ENCODE assay signal across 36 cellular contexts in the genomic region with DNA sequence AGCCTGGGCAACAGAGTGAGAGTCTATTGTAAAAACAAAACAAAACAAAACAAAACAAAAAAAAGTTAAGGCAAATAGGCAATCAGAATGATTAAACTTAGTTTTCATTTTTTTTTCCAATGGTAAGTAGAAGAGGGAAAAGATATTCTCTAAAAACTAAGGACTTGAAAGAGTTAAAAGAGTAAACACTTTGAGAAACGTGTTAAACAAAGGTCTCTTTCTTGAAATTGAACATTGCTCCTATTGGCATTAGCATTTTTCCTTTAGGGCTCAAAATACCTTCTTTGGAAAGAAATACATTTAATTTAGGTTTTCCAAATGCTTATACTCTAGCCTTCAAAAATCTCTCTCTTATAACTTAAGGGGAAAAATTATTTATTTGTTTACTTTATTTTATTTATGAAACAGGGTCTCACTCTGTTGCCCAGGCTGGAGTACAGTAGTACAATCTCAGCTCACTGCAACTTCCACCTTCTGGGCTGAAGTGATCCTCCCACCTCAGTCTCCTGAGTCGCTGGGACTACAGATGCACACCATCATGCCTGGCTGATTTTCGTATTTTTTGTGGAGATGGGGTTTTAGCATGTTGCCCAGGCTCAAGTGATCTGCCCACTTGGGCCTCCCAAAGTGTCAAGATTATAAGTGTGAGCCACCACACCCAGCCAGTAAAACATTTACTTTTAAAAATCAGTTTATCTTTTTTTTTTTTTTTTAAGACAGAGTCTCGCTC.
"Had no signal": no experiment of that assay in that cellular context is flagged by ENCODE, and none has a peak within 500 bp of the region (broad histone marks: within the 10 kb centered on the region; RNA-seq: fewer than 3 reads in every experiment).

No MANE protein-coding gene starts in this region.

- H3K4me3 Mint-ChIP-seq: activated B cell treated with CpG ODN at 0.5 μM for 24 hours; activated CD4-positive, alpha-beta memory T cell treated with anti-CD3 and anti-CD28 coated beads for 36 hours; activated CD4-positive, alpha-beta T cell treated with anti-CD3 and anti-CD28 coated beads, Interleukin-2, amount 10 ng/mL, durations not matched to agents 24 days and 14 days; activated CD8-positive, alpha-beta T cell treated with anti-CD3 and anti-CD28 coated beads for 36 hours; activated naive CD4-positive, alpha-beta T cell treated with anti-CD3 and anti-CD28 coated beads for 36 hours; activated naive CD8-positive, alpha-beta T cell treated with anti-CD3 and anti-CD28 coated beads for 36 hours; activated T-cell treated with anti-CD3 and anti-CD28 coated beads, Interleukin-2, amount 50 U/mL, for 4 hours; activated T-cell treated with anti-CD3 and anti-CD28 coated beads, Interleukin-2, amount 50 U/mL, for 72 hours; activated T-helper 1 cell treated with anti-CD3 and anti-CD28 coated beads, Interleukin-12 subunit alpha, Interleukin-12 subunit beta, Interleukin-2, Interleukin-4 antibody, amounts not matched to agents 30 ng/mL and 10 ng/mL and 1 ng/mL, durations not matched to agents 14 hours and 24 hours and 36 hours; activated T-helper 17 cell treated with anti-CD3 and anti-CD28 coated beads, Interleukin-2, amount 50 U/mL, for 72 hours; T-cell; T-helper 2 cell treated with Interferon-gamma antibody and Interleukin-4, amounts not matched to agents 5 μg/mL and 100 μg/mL, for 36 hours had no signal

- H3K4me1 Mint-ChIP-seq: activated B cell treated with CpG ODN at 0.5 μM for 24 hours; activated naive CD8-positive, alpha-beta T cell treated with anti-CD3 and anti-CD28 coated beads for 36 hours; activated T-helper 17 cell treated with anti-CD3 and anti-CD28 coated beads, Interleukin-2, amount 50 U/mL, for 72 hours; T-cell had no signal

- DNase-seq: activated B cell treated with CpG ODN at 0.5 μM for 24 hours; activated CD4-positive, alpha-beta memory T cell treated with anti-CD3 and anti-CD28 coated beads for 36 hours; activated CD4-positive, alpha-beta T cell treated with anti-CD3 and anti-CD28 coated beads for 4 hours; activated CD4-positive, alpha-beta T cell treated with anti-CD3 and anti-CD28 coated beads, Interleukin-2, amount 10 ng/mL, durations not matched to agents 24 days and 14 days; activated CD4-positive, alpha-beta T cell treated with anti-CD3 and anti-CD28 coated beads, Interleukin-2, amount 50 U/mL, for 1 hour; activated CD4-positive, alpha-beta T cell treated with anti-CD3 and anti-CD28 coated beads, Interleukin-2, amount 50 U/mL, for 4 hours; activated CD4-positive, CD25-positive, alpha-beta regulatory T cell treated with anti-CD3 and anti-CD28 coated beads, Interleukin-2, amount 50 U/mL, for 72 hours; activated CD8-positive, alpha-beta memory T cell treated with anti-CD3 and anti-CD28 coated beads, Interleukin-2, amount 50 U/mL, for 4 hours; activated CD8-positive, alpha-beta T cell treated with anti-CD3 and anti-CD28 coated beads for 36 hours; activated effector memory CD4-positive, alpha-beta T cell treated with anti-CD3 and anti-CD28 coated beads, Interleukin-2, amount 50 U/mL, for 16 hours; activated gamma-delta T cell treated with Interleukin-2 at 50 U/mL for 16 hours; activated naive CD4-positive, alpha-beta T cell; activated naive CD4-positive, alpha-beta T cell treated with anti-CD3 and anti-CD28 coated beads for 36 hours; activated naive CD4-positive, alpha-beta T cell treated with anti-CD3 and anti-CD28 coated beads, Interleukin-2, amount 50 U/mL, for 16 hours; activated naive CD8-positive, alpha-beta T cell treated with anti-CD3 and anti-CD28 coated beads for 36 hours; activated T-cell treated with anti-CD3 and anti-CD28 coated beads for 4 hours; activated T-cell treated with anti-CD3 and anti-CD28 coated beads, Interleukin-2, amount 50 U/mL, for 1 hour; activated T-cell treated with anti-CD3 and anti-CD28 coated beads, Interleukin-2, amount 50 U/mL, for 4 hours; activated T-cell treated with anti-CD3 and anti-CD28 coated beads, Interleukin-2, amount 50 U/mL, for 72 hours; adrenal gland; amniotic stem cell; aorta; body of pancreas; brain microvascular endothelial cell; central memory CD4-positive, alpha-beta T cell; T-cell; T-helper 2 cell; T-helper 9 cell had no signal

- ATAC-seq: activated CD8-positive, alpha-beta T cell treated with anti-CD3 and anti-CD28 coated beads for 36 hours; activated naive CD4-positive, alpha-beta T cell treated with anti-CD3 and anti-CD28 coated beads, Interleukin-2, amount 50 U/mL, for 72 hours; activated T-cell treated with anti-CD3 and anti-CD28 coated beads, Interleukin-2, amount 50 U/mL, for 4 hours; activated T-cell treated with anti-CD3 and anti-CD28 coated beads, Interleukin-2, amount 50 U/mL, for 72 hours; activated T-helper 17 cell treated with anti-CD3 and anti-CD28 coated beads, Interleukin-2, amount 50 U/mL, for 72 hours; body of pancreas; T-cell had no signal

- H3K36me3 Mint-ChIP-seq: activated naive CD4-positive, alpha-beta T cell treated with anti-CD3 and anti-CD28 coated beads, Interleukin-2, amount 50 U/mL, for 72 hours had no signal

- H3K27ac Mint-ChIP-seq: activated B cell treated with CpG ODN at 0.5 μM for 24 hours; activated CD4-positive, alpha-beta memory T cell treated with anti-CD3 and anti-CD28 coated beads for 36 hours; activated CD4-positive, alpha-beta T cell treated with anti-CD3 and anti-CD28 coated beads, Interleukin-2, amount 10 ng/mL, durations not matched to agents 24 days and 14 days; activated CD8-positive, alpha-beta T cell treated with anti-CD3 and anti-CD28 coated beads for 36 hours; activated naive CD4-positive, alpha-beta T cell treated with anti-CD3 and anti-CD28 coated beads for 36 hours; activated naive CD4-positive, alpha-beta T cell treated with anti-CD3 and anti-CD28 coated beads, Interleukin-2, amount 50 U/mL, for 72 hours; activated naive CD8-positive, alpha-beta T cell treated with anti-CD3 and anti-CD28 coated beads for 36 hours; activated T-cell treated with anti-CD3 and anti-CD28 coated beads, Interleukin-2, amount 50 U/mL, for 72 hours; activated T-helper 1 cell treated with anti-CD3 and anti-CD28 coated beads, Interleukin-12 subunit alpha, Interleukin-12 subunit beta, Interleukin-2, Interleukin-4 antibody, amounts not matched to agents 30 ng/mL and 10 ng/mL and 1 ng/mL, durations not matched to agents 14 hours and 24 hours and 36 hours; activated T-helper 17 cell treated with anti-CD3 and anti-CD28 coated beads, Interleukin-2, amount 50 U/mL, for 72 hours; T-cell; T-helper 2 cell treated with Interferon-gamma antibody and Interleukin-4, amounts not matched to agents 5 μg/mL and 100 μg/mL, for 36 hours had no signal

- H3K27me3 Mint-ChIP-seq: activated B cell treated with CpG ODN at 0.5 μM for 24 hours; activated CD4-positive, alpha-beta memory T cell treated with anti-CD3 and anti-CD28 coated beads for 36 hours; activated CD4-positive, alpha-beta T cell treated with anti-CD3 and anti-CD28 coated beads, Interleukin-2, amount 10 ng/mL, durations not matched to agents 24 days and 14 days; activated CD8-positive, alpha-beta T cell treated with anti-CD3 and anti-CD28 coated beads for 36 hours; activated naive CD8-positive, alpha-beta T cell treated with anti-CD3 and anti-CD28 coated beads for 36 hours; activated T-helper 17 cell treated with anti-CD3 and anti-CD28 coated beads, Interleukin-2, amount 50 U/mL, for 72 hours; T-cell had no signal

- H3K4me1 ChIP-seq: breast epithelium had no signal

- H3K27ac ChIP-seq: adrenal gland, body of pancreas, brain microvascular endothelial cell, breast epithelium, VCaP had no signal

- H3K9me3 ChIP-seq: adrenal gland, body of pancreas, breast epithelium had no signal

- H3K27me3 ChIP-seq: adrenal gland, body of pancreas, brain microvascular endothelial cell, breast epithelium had no signal

- FAIRE-seq: astrocyte, TTC549 had no signal

- H3K4me3 ChIP-seq: adrenal gland, body of pancreas, breast epithelium had no signal
